In the genomic region with DNA sequence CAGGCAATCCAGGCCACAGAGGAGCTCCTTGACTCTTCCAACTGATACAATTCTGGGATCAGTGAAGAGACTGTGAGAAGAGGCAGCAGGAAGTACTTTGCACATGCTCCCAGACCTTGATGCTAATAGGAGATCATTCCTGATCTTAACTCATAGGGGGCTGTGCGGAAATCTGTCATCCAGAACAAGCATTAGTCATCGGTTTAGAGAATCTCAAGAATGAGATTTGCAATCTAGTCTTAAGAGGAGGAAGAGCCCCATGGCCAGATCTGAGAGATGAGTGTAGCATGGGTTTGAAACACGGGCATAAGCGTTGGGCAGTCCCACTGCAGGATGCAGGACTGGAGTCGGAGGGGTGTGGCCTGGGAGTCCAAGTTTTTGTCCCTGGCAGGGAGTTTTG, we compare ENCODE assay signal across 17 cellular contexts.
DNase-seq lines count a peak whose midpoint lies in the region; ATAC-seq and TF ChIP-seq lines count a peak whose summit lies in the region.
"Had no signal": no experiment of that assay in that cellular context is flagged by ENCODE, and none has a peak within 500 bp of the region (broad histone marks: within the 10 kb centered on the region; RNA-seq: fewer than 3 reads in every experiment).

No MANE protein-coding gene starts in this region.

- TF ChIP-seq POLR2A in spleen (IDR thresholded peaks at IDR 0.05) = no peak

- H3K27ac ChIP-seq in GM23248 = no peak overlapping the region
- H3K27ac ChIP-seq in spleen = no peak overlapping the region
- H3K27ac ChIP-seq: hepatocyte, left lung, upper lobe of right lung had no signal

- H3K9ac ChIP-seq in GM23248 = no peak overlapping the region

- TF ChIP-seq CTCF in epithelial cell of proximal tubule (conservative IDR thresholded peaks at IDR 0.05; ENCODE audit: low read depth, low read length) (no peak), spleen (IDR thresholded peaks at IDR 0.05 in 8 of 11, conservative IDR thresholded peaks at IDR 0.05 in 3 of 11) (no peak)

- H3K36me3 ChIP-seq in GM23248 (ENCODE audit: low read depth) (no peaks in the 10 kb centered on the region), spleen (no peaks in the 10 kb centered on the region)
- H3K36me3 ChIP-seq: left lung, upper lobe of right lung had no signal

- H3K27me3 ChIP-seq in GM23248 (replicated peaks; ENCODE audit: insufficient read depth) (no peaks in the 10 kb centered on the region), spleen (replicated peaks in 1 of 7) (no peaks in the 10 kb centered on the region)
- H3K27me3 ChIP-seq: hepatocyte, left lung, upper lobe of right lung had no signal

- no peaks in the 10 kb centered on the region for H3F3A ChIP-seq in GM23248 (ENCODE audit: insufficient read depth)

- no peaks in the 10 kb centered on the region for H4K20me1 ChIP-seq in GM23248 (ENCODE audit: insufficient read depth)

- no peak overlapping the region for H3K4me2 ChIP-seq in GM23248 (ENCODE audit: unreplicated experiment)
- H3K4me2 ChIP-seq: hepatocyte had no signal

- intact Hi-C loops in spleen (cut with DNase I; ENCODE audit: low total_unique reads) = no loop called here

- no peaks in the 10 kb centered on the region for H3K79me2 ChIP-seq in GM23248 (ENCODE audit: insufficient read depth)
- H3K79me2 ChIP-seq: hepatocyte had no signal

- H3K4me3 ChIP-seq in GM23248 = no peak overlapping the region
- H3K4me3 ChIP-seq in epithelial cell of proximal tubule (ENCODE audit: low read depth, low read length) = no peak overlapping the region
- no peak overlapping the region for H3K4me3 ChIP-seq in skeletal muscle cell (ENCODE audit: low read depth, low read length)
- H3K4me3 ChIP-seq in spleen = no peak overlapping the region
- H3K4me3 ChIP-seq: hepatocyte, left lung, upper lobe of right lung had no signal

- H3K9me3 ChIP-seq in GM23248 (ENCODE audit: low read depth) (no peaks in the 10 kb centered on the region), spleen (peaks cover 0 to 85% (median 61%) of the 10 kb centered on the region in 8 donors)
- H3K9me3 ChIP-seq: upper lobe of right lung had no signal

- peak; percentile 13 for DNase-seq in GM23248
- peak; percentile 96 to 99 for DNase-seq in NCI-H524 (lab: John Stamatoyannopoulos, UW)
- peak; percentile 23 for DNase-seq in epithelial cell of proximal tubule (ENCODE audit: low read depth)
- DNase-seq in skeletal muscle cell (ENCODE audit: low read depth) = peak; percentile 3
- no peak for DNase-seq in mesenteric fat pad (ENCODE audit: low spot score)
- DNase-seq in spleen = no peak
- DNase-seq in OCI-M1 (lab: John Stamatoyannopoulos, UW) = no peak
- DNase-seq: activated CD8-positive, alpha-beta memory T cell treated with anti-CD3 and anti-CD28 coated beads, Interleukin-2, amount 50 U/mL, for 48 hours; COR-L47; left lung; naive B cell; NCI-H510A; T-helper 1 cell; upper lobe of right lung had no signal

- in situ Hi-C loops in GM23248 (cut with MboI) = no loop called here

- H3K4me1 ChIP-seq in GM23248 (ENCODE audit: insufficient read depth) = no peaks in the 10 kb centered on the region
- no peaks in the 10 kb centered on the region for H3K4me1 ChIP-seq in spleen
- H3K4me1 ChIP-seq: left lung, upper lobe of right lung had no signal

- no peak overlapping the region for H2AFZ ChIP-seq in GM23248
- H2AFZ ChIP-seq: hepatocyte had no signal

- no peaks in the 10 kb centered on the region for H3K9me2 ChIP-seq in GM23248 (ENCODE audit: insufficient read depth)

- 65 to 68% methylated on average over 5 of the region's 5 CpGs for WGBS in GM23248 (ENCODE audit: low coverage in 1 of 2, low lambda C conversion rate in 2 of 2, missing lambda C conversion rate in 2 of 2), 2 experiments
- WGBS in spleen, 5 donors = 77 to 95% (median 92%) methylated on average over 5 of the region's 5 CpGs

- ATAC-seq in GM21367 (IDR thresholded peaks at IDR 0.05; ENCODE audit: unreplicated experiment) = no peak
- ATAC-seq: activated naive CD4-positive, alpha-beta T cell treated with anti-CD3 and anti-CD28 coated beads, Interleukin-2, amount 50 U/mL, for 72 hours had no signal

Comparison
In these comparisons a context has a peak if more than half of its experiments do, and no peak if none do; other contexts are left out.
1. DNase-seq: peak in GM23248 (single experiment), NCI-H524 (2 of 2), epithelial cell of proximal tubule (single experiment) and skeletal muscle cell (single experiment); none in mesenteric fat pad (single experiment), spleen (single experiment) and OCI-M1 (single experiment).